18 cellular contexts compared by ENCODE assay signal in the genomic region with DNA sequence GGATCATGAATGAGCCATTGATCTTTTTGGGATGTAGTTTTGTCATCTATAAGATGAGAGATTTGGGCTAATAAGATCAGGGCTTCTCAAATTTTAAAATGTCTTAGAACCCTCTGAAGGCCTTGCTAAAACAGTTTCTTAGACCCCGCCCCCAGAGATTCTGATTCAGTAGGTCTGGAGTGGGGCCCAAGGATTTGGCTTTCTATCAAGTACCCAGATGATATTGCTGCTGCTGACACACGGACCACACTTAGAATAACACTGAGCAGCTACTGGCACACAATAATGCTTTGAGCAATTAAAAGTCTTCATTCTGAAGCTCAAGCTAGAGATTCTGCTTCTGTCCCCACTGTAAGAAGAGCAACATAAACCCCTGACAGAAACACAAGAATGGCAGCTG.
DNase-seq lines count a peak whose midpoint lies in the region; ATAC-seq and TF ChIP-seq lines count a peak whose summit lies in the region.
"Had no signal": no experiment of that assay in that cellular context is flagged by ENCODE, and none has a peak within 500 bp of the region (broad histone marks: within the 10 kb centered on the region; RNA-seq: fewer than 3 reads in every experiment).

No MANE protein-coding gene starts in this region.

- H3K36me3 ChIP-seq in left ventricle myocardium inferior (no peaks in the 10 kb centered on the region), thyroid gland (no peaks in the 10 kb centered on the region)
- H3K36me3 ChIP-seq: tibial artery had no signal

- DNase-seq in HT1080 (ENCODE audit: low read depth) (peak; percentile 38), astrocyte of the spinal cord (ENCODE audit: low read depth, low spot score) (peak; percentile 74), left ventricle myocardium inferior (no peak), thyroid gland (peak; percentile 49 to 51), UCSD-AML1 (lab: John Stamatoyannopoulos, UW; ENCODE audit: unreplicated experiment) (no peak)
- DNase-seq: activated CD8-positive, alpha-beta T cell treated with anti-CD3 and anti-CD28 coated beads, Interleukin-2, amount 10 ng/mL, durations not matched to agents 7 days and 5 days; activated naive CD8-positive, alpha-beta T cell treated with anti-CD3 and anti-CD28 coated beads, Interleukin-2, amount 50 U/mL, for 24 hours; MV-4-11; naive B cell; NCI-H1930; NCI-H510A treated with DMSO at 0.1 percent for 48 hours; psoas muscle; SHP77; T-helper 1 cell; tibial artery had no signal

- 30 to 52% methylated on average over 2 of the region's 2 CpGs for WGBS in thyroid gland, 2 donors

- H3K4me1 ChIP-seq in left ventricle myocardium inferior = peaks cover 53% of the 10 kb centered on the region
- peaks cover 0 to 3% of the 10 kb centered on the region in 2 donors for H3K4me1 ChIP-seq in thyroid gland

- H3K27me3 ChIP-seq in left ventricle myocardium inferior (ENCODE audit: low read depth) (no peaks in the 10 kb centered on the region), thyroid gland (no peaks in the 10 kb centered on the region)
- H3K27me3 ChIP-seq: tibial artery had no signal

- H3K27ac ChIP-seq in left ventricle myocardium inferior (replicated peaks) = peak overlapping the region; percentile 57
- H3K27ac ChIP-seq in thyroid gland = no peak overlapping the region
- H3K27ac ChIP-seq: psoas muscle, tibial artery had no signal

- TF ChIP-seq POLR2A in thyroid gland (IDR thresholded peaks at IDR 0.05) = no peak

- ATAC-seq in HG02759 (IDR thresholded peaks at IDR 0.05; ENCODE audit: unreplicated experiment) (no peak), GM21825 (IDR thresholded peaks at IDR 0.05; ENCODE audit: unreplicated experiment) (no peak)
- ATAC-seq: activated CD8-positive, alpha-beta T cell treated with anti-CD3 and anti-CD28 coated beads, Interleukin-2, amount 10 ng/mL, durations not matched to agents 7 days and 5 days; activated naive CD8-positive, alpha-beta T cell treated with anti-CD3 and anti-CD28 coated beads, Interleukin-2, amount 50 U/mL, for 24 hours; psoas muscle; stimulated activated effector memory CD8-positive, alpha-beta T cell treated with anti-CD3 and anti-CD28 coated beads, Interleukin-12 subunit alpha, Interleukin-12 subunit beta, amount 100 ng/mL, for 72 hours had no signal

- intact Hi-C loops in left ventricle myocardium inferior (cut with micrococcal nuclease) (no loop called here), thyroid gland (cut with DNase I) (no loop called here)

- TF ChIP-seq CTCF in astrocyte of the spinal cord (IDR thresholded peaks at IDR 0.05; ENCODE audit: low read depth, low read length) = no peak
- no peak for TF ChIP-seq CTCF in left ventricle myocardium inferior (IDR thresholded peaks at IDR 0.05; ENCODE audit: borderline replicate concordance)
- TF ChIP-seq CTCF in thyroid gland (IDR thresholded peaks at IDR 0.05) = no peak

- in situ Hi-C loops in astrocyte of the spinal cord (cut with HindIII; ENCODE audit: low sequenced_read_pairs) = no loop called here

- H3K9me3 ChIP-seq in left ventricle myocardium inferior (replicated peaks) = no peaks in the 10 kb centered on the region
- H3K9me3 ChIP-seq in thyroid gland = no peaks in the 10 kb centered on the region
- H3K9me3 ChIP-seq: psoas muscle, tibial artery had no signal

- H3K4me3 ChIP-seq in astrocyte of the spinal cord (ENCODE audit: low read depth, low read length) (no peak overlapping the region), left ventricle myocardium inferior (no peak overlapping the region), thyroid gland (replicated peaks in 1 of 3) (no peak overlapping the region)
- H3K4me3 ChIP-seq: psoas muscle, tibial artery had no signal

Comparison
In these comparisons a context has a peak if more than half of its experiments do, and no peak if none do; other contexts are left out.
1. DNase-seq: peak in HT1080 (single experiment), astrocyte of the spinal cord (single experiment) and thyroid gland (2 of 2); none in left ventricle myocardium inferior (single experiment) and UCSD-AML1 (single experiment).